In genomic region chr4:153058668-153059060, GRCh38 we compare ENCODE assay signal across 23 cellular contexts.
DNase-seq lines count a peak whose midpoint lies in the region; TF ChIP-seq lines count a peak whose summit lies in the region.
"Had no signal": no experiment of that assay in that cellular context is flagged by ENCODE, and none has a peak within 500 bp of the region (broad histone marks: within the 10 kb centered on the region; RNA-seq: fewer than 3 reads in every experiment).

No MANE protein-coding gene starts in this region.

- peaks cover 3% of the 10 kb centered on the region for H3K27me3 Mint-ChIP-seq in type B pancreatic cell

- no peaks in the 10 kb centered on the region for H3K36me3 Mint-ChIP-seq in type B pancreatic cell
- H3K36me3 Mint-ChIP-seq: CD14-positive monocyte; CD4-positive, alpha-beta memory T cell; CD4-positive, CD25-positive, alpha-beta regulatory T cell had no signal

- H3K27ac Mint-ChIP-seq in type B pancreatic cell: peak overlapping the region; percentile 83
- H3K27ac Mint-ChIP-seq: B cell; CD14-positive monocyte; CD4-positive, alpha-beta memory T cell; CD4-positive, CD25-positive, alpha-beta regulatory T cell had no signal

- DNase-seq in LNCaP clone FGC (ENCODE audit: low read depth): peak; percentile 91
- DNase-seq in type B pancreatic cell (ENCODE audit: extremely low spot score, unreplicated experiment): no peak
- DNase-seq in mesenteric fat pad (ENCODE audit: low spot score): no peak
- DNase-seq in thyroid gland: no peak
- DNase-seq: AML-193; CD4-positive, alpha-beta memory T cell; CD4-positive, CD25-positive, alpha-beta regulatory T cell; CD8-positive, alpha-beta memory T cell; COR-L47; DMS 273 treated with DMSO at 0.1 percent for 48 hours; DMS153; DMS53; DMS79; DND-41; EL; GDM1 had no signal

- H3K4me3 ChIP-seq in LNCaP clone FGC (ENCODE audit: low read depth, low read length): no peak overlapping the region
- no peak overlapping the region for H3K4me3 ChIP-seq in thyroid gland (replicated peaks in 1 of 3)
- H3K4me3 ChIP-seq: A549; BLaER1 treated with 17β-estradiol and CSF1 and Interleukin-3, amounts not matched to agents 10 nM and 100 nM; GM12878 had no signal

- no peaks in the 10 kb centered on the region for H3K27me3 ChIP-seq in thyroid gland
- H3K27me3 ChIP-seq: BLaER1 treated with 17β-estradiol and CSF1 and Interleukin-3, amounts not matched to agents 10 nM and 100 nM had no signal

- no peaks in the 10 kb centered on the region for H3K36me3 ChIP-seq in thyroid gland
- H3K36me3 ChIP-seq: BLaER1 treated with 17β-estradiol and CSF1 and Interleukin-3, amounts not matched to agents 10 nM and 100 nM had no signal

- no peak for TF ChIP-seq CTCF in C4-2B (conservative IDR thresholded peaks at IDR 0.05)
- TF ChIP-seq CTCF in LNCaP clone FGC (IDR thresholded peaks at IDR 0.05; ENCODE audit: control insufficient read depth, extremely low read depth, insufficient read depth): no peak
- TF ChIP-seq CTCF in type B pancreatic cell (conservative IDR thresholded peaks at IDR 0.05): no peak
- no peak for TF ChIP-seq CTCF in thyroid gland (IDR thresholded peaks at IDR 0.05)

- no peaks in the 10 kb centered on the region for H3K9me3 Mint-ChIP-seq in type B pancreatic cell
- H3K9me3 Mint-ChIP-seq: CD4-positive, alpha-beta memory T cell; CD8-positive, alpha-beta memory T cell had no signal

- no peaks in the 10 kb centered on the region for H3K4me1 Mint-ChIP-seq in type B pancreatic cell (ENCODE audit: unreplicated experiment)
- H3K4me1 Mint-ChIP-seq: CD14-positive monocyte; CD8-positive, alpha-beta memory T cell had no signal

- H3K4me3 Mint-ChIP-seq in type B pancreatic cell: no peak overlapping the region
- H3K4me3 Mint-ChIP-seq: B cell; CD14-positive monocyte; CD4-positive, alpha-beta memory T cell; CD4-positive, CD25-positive, alpha-beta regulatory T cell; CD8-positive, alpha-beta memory T cell had no signal

- 87 to 90% methylated on average over 3 of the region's 3 CpGs for WGBS in thyroid gland, 2 donors

- intact Hi-C loops in thyroid gland (cut with DNase I): no loop called here

- H3K27ac ChIP-seq in C4-2B (peak overlapping the region; percentile 42; the same call in 1 of the 2 replicates), thyroid gland (no peak overlapping the region)
- H3K27ac ChIP-seq: 22Rv1; A549; BLaER1 treated with 17β-estradiol and CSF1 and Interleukin-3, amounts not matched to agents 10 nM and 100 nM had no signal

- H3K4me1 ChIP-seq in thyroid gland: no peaks in the 10 kb centered on the region
- H3K4me1 ChIP-seq: A549; BLaER1 treated with 17β-estradiol and CSF1 and Interleukin-3, amounts not matched to agents 10 nM and 100 nM had no signal

- no peak for TF ChIP-seq POLR2A in thyroid gland (IDR thresholded peaks at IDR 0.05)

- no peaks in the 10 kb centered on the region for H3K9me3 ChIP-seq in thyroid gland
- H3K9me3 ChIP-seq: A549; BLaER1 treated with 17β-estradiol and CSF1 and Interleukin-3, amounts not matched to agents 10 nM and 100 nM had no signal
